Comparison of ENCODE assay signal across 28 cellular contexts in the genomic region with DNA sequence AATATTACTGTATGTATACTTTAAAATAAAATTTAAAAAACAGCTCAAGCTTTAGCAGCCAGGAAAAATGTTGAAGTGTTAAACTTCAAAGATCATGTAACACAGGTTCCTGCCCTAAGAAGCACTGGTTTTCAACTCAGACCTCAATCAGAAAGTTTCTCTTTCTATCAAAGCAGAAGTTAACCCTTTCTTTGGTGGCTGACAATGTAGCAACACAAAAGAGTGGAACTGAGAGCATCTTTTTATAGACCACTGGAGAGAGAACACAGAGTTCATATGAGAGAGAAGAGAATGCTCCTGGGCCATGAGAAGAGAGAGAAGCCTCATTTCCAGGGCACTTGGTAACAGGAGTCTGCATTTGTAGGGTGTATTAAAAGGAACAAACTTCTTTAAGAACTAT.
"Had no signal": no experiment of that assay in that cellular context is flagged by ENCODE, and none has a peak within 500 bp of the region (broad histone marks: within the 10 kb centered on the region; RNA-seq: fewer than 3 reads in every experiment).

No MANE protein-coding gene starts in this region.

- ATAC-seq: activated naive CD4-positive, alpha-beta T cell treated with anti-CD3 and anti-CD28 coated beads, Interleukin-2, amount 50 U/mL, for 72 hours; activated T-cell treated with anti-CD3 and anti-CD28 coated beads, Interleukin-2, amount 50 U/mL, for 72 hours; left lung; natural killer cell treated with Interleukin-12 subunit alpha and Interleukin-12 subunit beta and Interleukin-15 and Interleukin-18, amount 100 ng/mL, for 72 hours; right cardiac atrium; stimulated activated naive B cell treated with anti-CD40 and anti-IgM and Interleukin-4, amounts not matched to agents 10 μg/mL and 1 μg/mL and 100 μg/mL, for 72 hours had no signal

- H3K27ac Mint-ChIP-seq: activated naive CD4-positive, alpha-beta T cell treated with anti-CD3 and anti-CD28 coated beads, Interleukin-2, amount 50 U/mL, for 72 hours; activated T-cell treated with anti-CD3 and anti-CD28 coated beads, Interleukin-2, amount 50 U/mL, for 72 hours; brain; natural killer cell treated with Interleukin-12 subunit alpha and Interleukin-12 subunit beta and Interleukin-15 and Interleukin-18, amount 100 ng/mL, for 72 hours; stimulated activated naive B cell treated with anti-CD40 and anti-IgM and Interleukin-4, amounts not matched to agents 10 μg/mL and 1 μg/mL and 100 μg/mL, for 72 hours had no signal

- H3K27ac ChIP-seq: ascending aorta, cardiac muscle cell, colonic mucosa, left lung, stomach, suprapubic skin, tibial artery, VCaP had no signal

- H3K27me3 ChIP-seq: ascending aorta, cardiac muscle cell, colonic mucosa, left lung, stomach, suprapubic skin, tibial artery had no signal

- H3K4me1 ChIP-seq: ascending aorta, colonic mucosa, left lung, stomach, tibial artery had no signal

- H3K4me1 Mint-ChIP-seq: stimulated activated naive B cell treated with anti-CD40 and anti-IgM and Interleukin-4, amounts not matched to agents 10 μg/mL and 1 μg/mL and 100 μg/mL, for 72 hours had no signal

- H3K9me3 ChIP-seq: ascending aorta, colonic mucosa, suprapubic skin had no signal

- DNase-seq: activated CD4-positive, alpha-beta T cell treated with anti-CD3 and anti-CD28 coated beads for 4 hours; activated CD4-positive, alpha-beta T cell treated with anti-CD3 and anti-CD28 coated beads, Interleukin-2, amount 50 U/mL, for 4 hours; activated naive CD4-positive, alpha-beta T cell; activated T-cell treated with anti-CD3 and anti-CD28 coated beads for 4 hours; activated T-cell treated with anti-CD3 and anti-CD28 coated beads, Interleukin-2, amount 50 U/mL, for 72 hours; cerebellar nuclear complex; colonic mucosa; effector CD8-positive, alpha-beta T cell; left lung; mesendoderm; posterior cingulate gyrus; right cardiac atrium; stimulated activated CD4-positive, alpha-beta T cell treated with anti-CD3 and anti-CD28 coated beads, Interleukin-15, amount 100 ng/mL, for 24 hours; stimulated activated CD4-positive, alpha-beta T cell treated with anti-CD3 and anti-CD28 coated beads, Interleukin-2, amount 100 ng/mL, for 24 hours; stimulated activated naive B cell treated with anti-CD40 and anti-IgM and Interleukin-4, amounts not matched to agents 10 μg/mL and 1 μg/mL and 100 μg/mL, for 72 hours; stomach; tibial artery had no signal

- FAIRE-seq: frontal cortex, islet of Langerhans, TTC549 had no signal

- H3K4me3 ChIP-seq: ascending aorta, cardiac muscle cell, colonic mucosa, left lung, lung, stomach, suprapubic skin, tibial artery had no signal

- H3K36me3 ChIP-seq: ascending aorta, cardiac muscle cell, colonic mucosa, left lung, stomach, suprapubic skin, tibial artery had no signal

- H3K27me3 Mint-ChIP-seq: brain; stimulated activated naive B cell treated with anti-CD40 and anti-IgM and Interleukin-4, amounts not matched to agents 10 μg/mL and 1 μg/mL and 100 μg/mL, for 72 hours had no signal

- H3K36me3 Mint-ChIP-seq: brain had no signal

- H3K4me3 Mint-ChIP-seq: activated T-cell treated with anti-CD3 and anti-CD28 coated beads, Interleukin-2, amount 50 U/mL, for 72 hours; brain; natural killer cell treated with Interleukin-12 subunit alpha and Interleukin-12 subunit beta and Interleukin-15 and Interleukin-18, amount 100 ng/mL, for 72 hours; stimulated activated naive B cell treated with anti-CD40 and anti-IgM and Interleukin-4, amounts not matched to agents 10 μg/mL and 1 μg/mL and 100 μg/mL, for 72 hours had no signal
